Comparison of ENCODE assay signal across 11 cellular contexts in the genomic region with DNA sequence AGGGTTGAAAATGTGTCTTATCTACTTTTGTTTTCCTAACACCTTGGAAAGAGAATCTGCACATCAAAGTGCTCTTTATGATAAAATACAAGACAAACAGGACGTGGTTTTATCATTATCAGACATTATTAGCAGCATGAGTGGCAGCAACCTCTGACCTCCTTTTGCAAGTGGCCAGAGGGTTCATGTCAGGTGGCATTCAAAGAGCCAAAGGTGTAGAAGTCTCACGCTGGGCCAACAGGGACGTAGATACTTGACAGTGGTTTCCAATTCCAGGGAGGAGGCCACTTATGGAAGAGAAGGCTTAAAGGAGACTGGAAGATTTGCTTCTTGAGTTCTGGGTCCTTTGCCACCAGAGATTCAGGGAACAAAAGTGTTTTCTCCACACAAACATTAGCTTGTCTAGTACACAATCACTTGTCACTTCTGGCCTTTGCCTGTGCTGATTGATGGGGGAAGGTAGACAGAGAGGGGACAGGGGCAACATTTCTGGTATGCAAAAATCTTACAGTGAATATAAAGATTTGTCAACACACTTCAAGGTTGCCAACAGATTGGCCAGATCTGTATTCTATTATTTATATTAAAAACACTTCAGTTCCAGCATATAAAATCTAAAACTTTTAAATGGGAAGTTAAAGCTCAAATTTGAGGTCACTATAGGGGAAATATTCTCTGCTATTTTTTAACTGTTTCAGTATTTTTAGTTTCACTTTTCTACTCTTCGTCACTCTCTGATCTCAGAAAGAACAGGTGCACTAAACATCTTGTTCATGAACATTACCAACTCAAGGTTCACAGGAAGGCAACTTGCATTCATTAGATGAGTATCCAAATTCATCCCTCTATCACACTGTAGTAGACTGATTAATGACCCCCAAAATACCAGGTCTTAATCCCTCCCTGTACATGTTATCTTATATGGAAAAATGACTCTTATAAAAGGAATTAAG.
A peak's percentile ranks its signal among the peaks of the same experiment; 100 is the strongest.
DNase-seq lines count a peak whose midpoint lies in the region; ATAC-seq lines count a peak whose summit lies in the region.
"Had no signal": no experiment of that assay in that cellular context is flagged by ENCODE, and none has a peak within 500 bp of the region (broad histone marks: within the 10 kb centered on the region; RNA-seq: fewer than 3 reads in every experiment).

No MANE protein-coding gene starts in this region.

- H3K4me3 Mint-ChIP-seq in T-helper 2 cell treated with Interferon-gamma antibody and Interleukin-4, amounts not matched to agents 5 μg/mL and 100 μg/mL, for 36 hours = peak overlapping the region; percentile 65
- H3K4me3 Mint-ChIP-seq: type B pancreatic cell had no signal

- peaks cover 8% of the 10 kb centered on the region for H3K9me3 Mint-ChIP-seq in T-helper 2 cell treated with Interferon-gamma antibody and Interleukin-4, amounts not matched to agents 5 μg/mL and 100 μg/mL, for 36 hours

- peak; percentile 7 for DNase-seq in CD1c-positive myeloid dendritic cell (ENCODE audit: extremely low spot score)
- DNase-seq in T-helper 2 cell treated with Interferon-gamma antibody and Interleukin-4, amounts not matched to agents 5 μg/mL and 100 μg/mL, for 36 hours (ENCODE audit: low spot score) = no peak
- no peak for DNase-seq in stimulated activated CD8-positive, alpha-beta memory T cell treated with anti-CD3 and anti-CD28 coated beads, Interleukin-4, amount 100 ng/mL, for 48 hours
- no peak for DNase-seq in LoVo (ENCODE audit: low spot score)
- DNase-seq in kidney tubule cell (ENCODE audit: low spot score) = no peak
- no peak for DNase-seq in stimulated activated CD4-positive, alpha-beta T cell treated with anti-CD3 and anti-CD28 coated beads, Interleukin-2, amount 100 ng/mL, for 24 hours
- DNase-seq: NCI-H1436, pancreas had no signal

- peaks cover 25% of the 10 kb centered on the region for H3K4me1 Mint-ChIP-seq in T-helper 2 cell treated with Interferon-gamma antibody and Interleukin-4, amounts not matched to agents 5 μg/mL and 100 μg/mL, for 36 hours (ENCODE audit: low read depth)

- ATAC-seq in GM19023 (IDR thresholded peaks at IDR 0.05; ENCODE audit: unreplicated experiment) = peak; percentile 57
- ATAC-seq in HG02981 (IDR thresholded peaks at IDR 0.05; ENCODE audit: unreplicated experiment) = peak; percentile 62
- ATAC-seq: pancreas had no signal

- no peaks in the 10 kb centered on the region for H3K27me3 Mint-ChIP-seq in T-helper 2 cell treated with Interferon-gamma antibody and Interleukin-4, amounts not matched to agents 5 μg/mL and 100 μg/mL, for 36 hours (ENCODE audit: low read depth)
- H3K27me3 Mint-ChIP-seq: type B pancreatic cell had no signal

- peak overlapping the region; percentile 67 for H3K27ac Mint-ChIP-seq in T-helper 2 cell treated with Interferon-gamma antibody and Interleukin-4, amounts not matched to agents 5 μg/mL and 100 μg/mL, for 36 hours
- H3K27ac Mint-ChIP-seq: type B pancreatic cell had no signal

- H3K36me3 Mint-ChIP-seq in T-helper 2 cell treated with Interferon-gamma antibody and Interleukin-4, amounts not matched to agents 5 μg/mL and 100 μg/mL, for 36 hours (ENCODE audit: low read depth) = peaks cover 5% of the 10 kb centered on the region
